Comparison of ENCODE assay signal across 17 cellular contexts in genomic region chr10:34687434-34688205, GRCh38.
DNase-seq lines count a peak whose midpoint lies in the region; ATAC-seq, FAIRE-seq and TF ChIP-seq lines count a peak whose summit lies in the region.
"Had no signal": no experiment of that assay in that cellular context is flagged by ENCODE, and none has a peak within 500 bp of the region (broad histone marks: within the 10 kb centered on the region; RNA-seq: fewer than 3 reads in every experiment).

No MANE protein-coding gene starts in this region.

- no peak overlapping the region for H3K4me3 ChIP-seq in epithelial cell of esophagus (ENCODE audit: low read length)
- no peak overlapping the region for H3K4me3 ChIP-seq in mesenchymal stem cell (ENCODE audit: insufficient read depth in 1 of 2, low read depth in 1 of 2, low read length in 2 of 2)
- H3K4me3 ChIP-seq: pancreas had no signal

- H3K4ac ChIP-seq in mesenchymal stem cell (ENCODE audit: low read depth in 1 of 2, low read length in 2 of 2): no peak overlapping the region

- no peak overlapping the region for H2AFZ ChIP-seq in mesenchymal stem cell (ENCODE audit: low read depth, low read length)

- H2AK5ac ChIP-seq in mesenchymal stem cell (ENCODE audit: low read length, severe bottlenecking): peak overlapping the region; percentile 15

- DNase-seq in GM19239 (ENCODE audit: insufficient read length, low spot score) (no peak), NCI-H226 (peak; percentile 43), epithelial cell of esophagus (ENCODE audit: low read depth) (peak; percentile 43), mesenchymal stem cell (peak; percentile 49), NCI-H2196 (lab: John Stamatoyannopoulos, UW; ENCODE audit: unreplicated experiment) (no peak), NCI-H510A treated with DMSO at 0.1 percent for 48 hours (lab: John Stamatoyannopoulos, UW) (no peak), midbrain (lab: John Stamatoyannopoulos, UW) (no peak)
- DNase-seq: activated CD4-positive, alpha-beta T cell treated with anti-CD3 and anti-CD28 coated beads for 1 hour; activated CD8-positive, alpha-beta memory T cell treated with anti-CD3 and anti-CD28 coated beads, Interleukin-2, amount 50 U/mL, for 4 hours; activated naive CD4-positive, alpha-beta T cell treated with Interleukin-2 at 50 U/mL for 16 hours; effector CD4-positive, alpha-beta T cell; foreskin melanocyte; HCEC 1CT; Kasumi-1; pancreas; T-helper 17 cell had no signal

- H4K91ac ChIP-seq in mesenchymal stem cell (ENCODE audit: low read length): no peak overlapping the region

- H4K8ac ChIP-seq in mesenchymal stem cell (ENCODE audit: low read length): no peak overlapping the region

- no peak for ATAC-seq in GM18498 (IDR thresholded peaks at IDR 0.05; ENCODE audit: unreplicated experiment)
- ATAC-seq: T-helper 17 cell had no signal

- H3K36me3 ChIP-seq in mesenchymal stem cell (ENCODE audit: control insufficient read depth in 1 of 2, insufficient read depth in 2 of 2, low read depth in 1 of 2, low read length in 2 of 2): peaks cover 0 to 6% of the 10 kb centered on the region in 2 experiments
- H3K36me3 ChIP-seq: pancreas had no signal

- H2BK120ac ChIP-seq in mesenchymal stem cell (ENCODE audit: low read depth, low read length): no peak overlapping the region

- peak; percentile 21 for FAIRE-seq in GM19239 (lab: Jason Lieb, UNC)
- FAIRE-seq: pancreas had no signal

- H3K4me2 ChIP-seq in mesenchymal stem cell (ENCODE audit: low read length, poor library complexity, severe bottlenecking): no peak overlapping the region

- H3K27ac ChIP-seq in mesenchymal stem cell (ENCODE audit: low read length, poor library complexity, severe bottlenecking): no peak overlapping the region
- H3K27ac ChIP-seq: pancreas had no signal

- no peak overlapping the region for H3K14ac ChIP-seq in mesenchymal stem cell (ENCODE audit: low read length in 2 of 2)

- H2BK5ac ChIP-seq in mesenchymal stem cell (ENCODE audit: low read depth, low read length, poor library complexity, severe bottlenecking): no peak overlapping the region

- H3K79me1 ChIP-seq in mesenchymal stem cell (replicated peaks; ENCODE audit: low read length, poor library complexity, severe bottlenecking): peaks cover 4% of the 10 kb centered on the region

- WGBS in mesenchymal stem cell: 78% methylated on average over 8 of the region's 11 CpGs

- H3K18ac ChIP-seq in mesenchymal stem cell (ENCODE audit: low read depth in 1 of 2, low read length in 2 of 2): peak overlapping the region; percentile 6 to 28

- no peaks in the 10 kb centered on the region for H3K9me3 ChIP-seq in mesenchymal stem cell (ENCODE audit: control insufficient read depth, low read length)
- H3K9me3 ChIP-seq: pancreas had no signal

- no peak overlapping the region for H3K23ac ChIP-seq in mesenchymal stem cell (ENCODE audit: low read length in 2 of 2)

- no peak overlapping the region for H2BK12ac ChIP-seq in mesenchymal stem cell (ENCODE audit: low read length in 2 of 2)

- no peak overlapping the region for H3K9ac ChIP-seq in mesenchymal stem cell (ENCODE audit: low read length)

- no peak overlapping the region for H2BK15ac ChIP-seq in mesenchymal stem cell (ENCODE audit: low read depth, poor library complexity, severe bottlenecking)

- H3K4me1 ChIP-seq in mesenchymal stem cell (ENCODE audit: control insufficient read depth, insufficient read depth, low read depth, low read length): peaks cover 12% of the 10 kb centered on the region

- no peak for TF ChIP-seq CTCF in epithelial cell of esophagus (IDR thresholded peaks at IDR 0.05; ENCODE audit: insufficient read depth, low read depth, low read length, missing control alignments)

- no peaks in the 10 kb centered on the region for H3K27me3 ChIP-seq in mesenchymal stem cell (ENCODE audit: control insufficient read depth in 1 of 2, insufficient read depth in 1 of 2, low read length in 2 of 2)
- H3K27me3 ChIP-seq: pancreas had no signal

Comparison
In these comparisons a context has a peak if more than half of its experiments do, and no peak if none do; other contexts are left out.
1. DNase-seq: peak in NCI-H226 (single experiment), epithelial cell of esophagus (single experiment) and mesenchymal stem cell (single experiment); none in GM19239 (single experiment), NCI-H2196 (single experiment), NCI-H510A treated with DMSO at 0.1 percent for 48 hours (single experiment) and midbrain (single experiment).